ENCODE assay signal across 9 cellular contexts in genomic region chr4:98997176-98997575, GRCh38. TPM values are rescaled to one million over a fixed set of nuclear protein-coding genes. Genes with fewer than 3 reads are reported as not detected.
DNase-seq lines count a peak whose midpoint lies in the region; ATAC-seq and TF ChIP-seq lines count a peak whose summit lies in the region.
"Had no signal": no experiment of that assay in that cellular context is flagged by ENCODE, and none has a peak within 500 bp of the region (broad histone marks: within the 10 kb centered on the region; RNA-seq: fewer than 3 reads in every experiment).

No MANE protein-coding gene starts in this region.

- no peak for DNase-seq in GM23338 (ENCODE audit: low spot score)
- no peak for DNase-seq in WTC11 (ENCODE audit: low spot score)
- no peak for DNase-seq in hepatocyte (ENCODE audit: low spot score)
- no peak for DNase-seq in NCI-H69 (lab: John Stamatoyannopoulos, UW)
- DNase-seq in NCI-H187 (lab: John Stamatoyannopoulos, UW): no peak
- DNase-seq in kidney glomerular epithelial cell (lab: John Stamatoyannopoulos, UW): no peak
- DNase-seq: stimulated activated naive B cell treated with anti-CD40 and anti-IgM and Interleukin-4, amounts not matched to agents 10 μg/mL and 1 μg/mL and 100 μg/mL, for 72 hours had no signal

- H2AFZ ChIP-seq in ACC112 (ENCODE audit: low read length, unreplicated experiment) (no peak overlapping the region), GM23338 (no peak overlapping the region), hepatocyte (no peak overlapping the region)

- CTCF ChIA-PET in WTC11 (lab: Charles Lee): no interaction called here

- peaks cover 65% of the 10 kb centered on the region for H3K79me2 ChIP-seq in ACC112 (ENCODE audit: control insufficient read depth, insufficient read depth, low read length, unreplicated experiment)
- H3K79me2 ChIP-seq in GM23338 (replicated peaks; ENCODE audit: insufficient read depth): peaks cover 62% of the 10 kb centered on the region
- H3K79me2 ChIP-seq in hepatocyte: peaks cover 63% of the 10 kb centered on the region

- H3K4me1 Mint-ChIP-seq in GM23338 (peaks cover 43% of the 10 kb centered on the region), WTC11 (peaks cover 51% of the 10 kb centered on the region)

- TF ChIP-seq CTCF in GM23338 (conservative IDR thresholded peaks at IDR 0.05; ENCODE audit: low read depth in 2 of 2) (no peak), WTC11 (IDR thresholded peaks at IDR 0.05) (no peak), hepatocyte (IDR thresholded peaks at IDR 0.05; ENCODE audit: poor library complexity) (no peak)

- peaks cover 11% of the 10 kb centered on the region; the same call in 2 of the 3 replicates for H3K36me3 Mint-ChIP-seq in GM23338 (ENCODE audit: low read depth)
- 0 out of 2 replicates have a peak, but pooled peaks cover 2% of the 10 kb centered on the region for H3K36me3 Mint-ChIP-seq in WTC11
- H3K36me3 Mint-ChIP-seq: stimulated activated naive B cell treated with anti-CD40 and anti-IgM and Interleukin-4, amounts not matched to agents 10 μg/mL and 1 μg/mL and 100 μg/mL, for 72 hours had no signal

- H3K9me2 ChIP-seq in GM23338 (ENCODE audit: insufficient read depth): 0 out of 2 replicates have a peak, but pooled peaks cover 2% of the 10 kb centered on the region
- H3K9me2 ChIP-seq in hepatocyte (replicated peaks; ENCODE audit: insufficient read depth): no peaks in the 10 kb centered on the region

- ATAC-seq in GM23338 (no peak), WTC11 (no peak), GM19455 (IDR thresholded peaks at IDR 0.05; ENCODE audit: unreplicated experiment) (no peak)
- ATAC-seq: stimulated activated naive B cell treated with anti-CD40 and anti-IgM and Interleukin-4, amounts not matched to agents 10 μg/mL and 1 μg/mL and 100 μg/mL, for 72 hours had no signal

- H3K9me3 Mint-ChIP-seq in GM23338: peaks cover 14% of the 10 kb centered on the region; the same call in 2 of the 3 replicates
- peaks cover 8% of the 10 kb centered on the region for H3K9me3 Mint-ChIP-seq in WTC11
- H3K9me3 Mint-ChIP-seq: stimulated activated naive B cell treated with anti-CD40 and anti-IgM and Interleukin-4, amounts not matched to agents 10 μg/mL and 1 μg/mL and 100 μg/mL, for 72 hours had no signal

- H3K27ac ChIP-seq in ACC112 (ENCODE audit: low read depth, low read length) (no peak overlapping the region), GM23338 (ENCODE audit: low read depth) (no peak overlapping the region), hepatocyte (peak overlapping the region; percentile 96)

- POLR2A ChIA-PET in WTC11 (lab: Charles Lee): interaction anchor here (0.6 kb wide), 1 partner anchor 84 kb away, joined by 4 read pairs; no protein-coding TSS in a partner anchor

- H3K4me2 ChIP-seq in GM23338: peak overlapping the region; percentile 98
- H3K4me2 ChIP-seq in hepatocyte: peak overlapping the region; percentile 75

- peaks cover 3% of the 10 kb centered on the region for H3K4me1 ChIP-seq in ACC112 (ENCODE audit: control insufficient read depth, insufficient read depth, low read length, unreplicated experiment)
- peaks cover 41% of the 10 kb centered on the region for H3K4me1 ChIP-seq in GM23338 (ENCODE audit: insufficient read depth)
- H3K4me1 ChIP-seq in hepatocyte (ENCODE audit: insufficient read depth): peaks cover 13% of the 10 kb centered on the region

- H3K27me3 ChIP-seq in ACC112 (ENCODE audit: insufficient read depth, low read length) (no peaks in the 10 kb centered on the region), GM23338 (ENCODE audit: insufficient read depth) (no peaks in the 10 kb centered on the region), hepatocyte (no peaks in the 10 kb centered on the region)

- H4K20me1 ChIP-seq in GM23338 (replicated peaks; ENCODE audit: insufficient read depth): peaks cover 48% of the 10 kb centered on the region
- no peaks in the 10 kb centered on the region for H4K20me1 ChIP-seq in hepatocyte (ENCODE audit: insufficient read depth, poor library complexity, severe bottlenecking)

- H3K4me3 ChIP-seq in ACC112 (ENCODE audit: low read depth, low read length): peak overlapping the region; percentile 75
- peak overlapping the region; percentile 97 for H3K4me3 ChIP-seq in GM23338
- no peak overlapping the region for H3K4me3 ChIP-seq in hepatocyte

- peaks cover 7% of the 10 kb centered on the region for H3K27me3 Mint-ChIP-seq in GM23338 (ENCODE audit: insufficient read depth, low read depth, poor library complexity)
- no peaks in the 10 kb centered on the region for H3K27me3 Mint-ChIP-seq in WTC11 (ENCODE audit: low read depth)
- H3K27me3 Mint-ChIP-seq: stimulated activated naive B cell treated with anti-CD40 and anti-IgM and Interleukin-4, amounts not matched to agents 10 μg/mL and 1 μg/mL and 100 μg/mL, for 72 hours had no signal

- 54% methylated on average over 6 of the region's 6 CpGs for WGBS in hepatocyte (ENCODE audit: low lambda C conversion rate, missing lambda C conversion rate)

- no peaks in the 10 kb centered on the region; the same call in 1 of the 2 replicates for H3F3A ChIP-seq in GM23338 (replicated peaks; ENCODE audit: low read depth)

- H3K27ac Mint-ChIP-seq in GM23338 (0 out of 2 replicates have a peak overlapping the region, but pooled peaks have one; percentile 78), WTC11 (peak overlapping the region; percentile 80)
- H3K27ac Mint-ChIP-seq: stimulated activated naive B cell treated with anti-CD40 and anti-IgM and Interleukin-4, amounts not matched to agents 10 μg/mL and 1 μg/mL and 100 μg/mL, for 72 hours had no signal

- peak overlapping the region; percentile 86 for H3K4me3 Mint-ChIP-seq in GM23338
- peak overlapping the region; percentile 86 for H3K4me3 Mint-ChIP-seq in WTC11

- no peaks in the 10 kb centered on the region for H3K9me3 ChIP-seq in hepatocyte (ENCODE audit: low read depth)

- H3K36me3 ChIP-seq in ACC112 (ENCODE audit: insufficient read depth, low read length) (no peaks in the 10 kb centered on the region), GM23338 (ENCODE audit: insufficient read depth) (no peaks in the 10 kb centered on the region), hepatocyte (replicated peaks; ENCODE audit: insufficient read depth, low read depth) (no peaks in the 10 kb centered on the region)

TF ChIP-seq in GM23338, 12 proteins besides CTCF, POLR2A, EP300 and RAD21 (continues in another document):
- TF ChIP-seq ZNF331 (CRISPR knock-in tag; IDR thresholded peaks at IDR 0.05; ENCODE audit: low read depth) (no peak), EZH2phosphoT487 (IDR thresholded peaks at IDR 0.05; ENCODE audit: unreplicated experiment) (no peak), ZNF114 (CRISPR knock-in tag; IDR thresholded peaks at IDR 0.05) (no peak), JUNB (IDR thresholded peaks at IDR 0.05; ENCODE audit: unreplicated experiment) (no peak), STAT1 (IDR thresholded peaks at IDR 0.05; ENCODE audit: unreplicated experiment) (no peak), NANOG (IDR thresholded peaks at IDR 0.05; ENCODE audit: borderline replicate concordance) (no peak)
- TF ChIP-seq, protein P1, sequence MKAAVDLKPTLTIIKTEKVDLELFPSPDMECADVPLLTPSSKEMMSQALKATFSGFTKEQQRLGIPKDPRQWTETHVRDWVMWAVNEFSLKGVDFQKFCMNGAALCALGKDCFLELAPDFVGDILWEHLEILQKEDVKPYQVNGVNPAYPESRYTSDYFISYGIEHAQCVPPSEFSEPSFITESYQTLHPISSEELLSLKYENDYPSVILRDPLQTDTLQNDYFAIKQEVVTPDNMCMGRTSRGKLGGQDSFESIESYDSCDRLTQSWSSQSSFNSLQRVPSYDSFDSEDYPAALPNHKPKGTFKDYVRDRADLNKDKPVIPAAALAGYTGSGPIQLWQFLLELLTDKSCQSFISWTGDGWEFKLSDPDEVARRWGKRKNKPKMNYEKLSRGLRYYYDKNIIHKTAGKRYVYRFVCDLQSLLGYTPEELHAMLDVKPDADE (IDR thresholded peaks at IDR 0.05): no peak

TF ChIP-seq in WTC11, 78 proteins besides CTCF, POLR2A, EP300 and RAD21 (continues in another document):
- no peak for TF ChIP-seq ZNF138 (CRISPR knock-in tag; conservative IDR thresholded peaks at IDR 0.05)
- TF ChIP-seq ZNF423 (CRISPR knock-in tag; IDR thresholded peaks at IDR 0.05): no peak
- TF ChIP-seq EMX1 (CRISPR knock-in tag; IDR thresholded peaks at IDR 0.05): no peak
- no peak for TF ChIP-seq E2F4 (CRISPR knock-in tag; IDR thresholded peaks at IDR 0.05; ENCODE audit: borderline replicate concordance, low read depth)

RNA-seq across cellular contexts. Expression of gene METAP1, which starts 1.7 kb away (rescaled TPM):
- total RNA-seq in GM23338 (2014; rRNA removed; shearing (Covaris generic)): 94.5 and 122 TPM in 2 replicates
- polyA plus RNA-seq in GM23338 (2016; fragmentation: Nextera tagmentation; extraction: Ambion mirVana): 58.7 and 64.1 TPM in 2 replicates
- 86.7 to 102 TPM (median 91.4 TPM) in 3 replicates for total RNA-seq in WTC11 (2021)
- 49.6 and 50.8 TPM in 2 replicates for total RNA-seq in hepatocyte
- 19.0 and 26.3 TPM in 2 replicates for polyA plus RNA-seq in hepatocyte
